1 cellular context compared by ENCODE assay signal in the genomic region with DNA sequence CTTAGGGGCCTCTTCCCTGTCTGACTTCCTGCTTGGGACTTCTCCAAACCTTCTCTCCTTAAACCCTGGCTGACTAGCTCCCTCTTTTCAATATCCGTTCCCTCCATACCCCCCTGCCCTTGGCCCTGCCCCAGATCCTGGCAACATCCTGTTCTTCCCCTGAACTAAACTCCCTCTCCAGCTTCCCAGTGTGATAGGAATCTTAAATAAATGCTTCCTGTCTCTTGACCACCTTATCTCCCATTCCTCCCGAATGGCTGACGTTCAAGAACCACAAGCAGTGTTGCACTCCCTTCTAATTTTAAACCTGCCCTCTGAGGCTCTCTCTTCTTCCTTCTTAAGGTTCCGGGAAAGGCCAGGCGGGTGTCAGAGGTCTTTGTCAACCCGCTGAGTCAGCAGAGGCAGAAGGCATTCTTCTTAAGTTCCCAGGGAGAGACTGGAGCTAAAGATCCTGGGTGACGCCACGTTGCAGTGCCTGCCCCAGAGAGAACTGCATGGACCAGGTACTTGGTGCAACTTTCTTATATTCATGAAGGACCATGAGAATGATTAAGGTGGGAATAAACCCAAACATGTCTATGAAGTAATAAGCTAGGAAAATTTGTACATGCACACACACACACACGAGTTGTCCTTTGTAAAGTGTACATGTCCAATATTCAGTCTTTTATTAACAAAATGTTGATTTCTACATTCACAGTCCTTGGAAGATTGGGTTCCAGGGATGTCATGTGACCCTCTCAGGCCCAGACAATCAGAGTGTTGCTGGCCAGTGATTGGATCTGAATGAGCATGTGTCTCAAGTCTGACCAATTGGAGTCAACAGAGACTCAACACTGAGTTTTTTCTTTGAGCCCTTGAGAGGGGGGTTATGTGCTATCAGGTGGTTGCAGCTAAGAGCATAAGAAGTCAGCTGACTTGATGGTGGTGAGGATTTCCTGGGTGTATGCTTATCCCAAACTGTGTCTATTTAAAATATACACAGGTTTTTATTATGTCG.
TF ChIP-seq lines count a peak whose summit lies in the region.

No MANE protein-coding gene starts in this region.

TF ChIP-seq in WTC11, 78 proteins besides CTCF, POLR2A, EP300 and RAD21 (continued from another document):
- TF ChIP-seq, protein P1, sequence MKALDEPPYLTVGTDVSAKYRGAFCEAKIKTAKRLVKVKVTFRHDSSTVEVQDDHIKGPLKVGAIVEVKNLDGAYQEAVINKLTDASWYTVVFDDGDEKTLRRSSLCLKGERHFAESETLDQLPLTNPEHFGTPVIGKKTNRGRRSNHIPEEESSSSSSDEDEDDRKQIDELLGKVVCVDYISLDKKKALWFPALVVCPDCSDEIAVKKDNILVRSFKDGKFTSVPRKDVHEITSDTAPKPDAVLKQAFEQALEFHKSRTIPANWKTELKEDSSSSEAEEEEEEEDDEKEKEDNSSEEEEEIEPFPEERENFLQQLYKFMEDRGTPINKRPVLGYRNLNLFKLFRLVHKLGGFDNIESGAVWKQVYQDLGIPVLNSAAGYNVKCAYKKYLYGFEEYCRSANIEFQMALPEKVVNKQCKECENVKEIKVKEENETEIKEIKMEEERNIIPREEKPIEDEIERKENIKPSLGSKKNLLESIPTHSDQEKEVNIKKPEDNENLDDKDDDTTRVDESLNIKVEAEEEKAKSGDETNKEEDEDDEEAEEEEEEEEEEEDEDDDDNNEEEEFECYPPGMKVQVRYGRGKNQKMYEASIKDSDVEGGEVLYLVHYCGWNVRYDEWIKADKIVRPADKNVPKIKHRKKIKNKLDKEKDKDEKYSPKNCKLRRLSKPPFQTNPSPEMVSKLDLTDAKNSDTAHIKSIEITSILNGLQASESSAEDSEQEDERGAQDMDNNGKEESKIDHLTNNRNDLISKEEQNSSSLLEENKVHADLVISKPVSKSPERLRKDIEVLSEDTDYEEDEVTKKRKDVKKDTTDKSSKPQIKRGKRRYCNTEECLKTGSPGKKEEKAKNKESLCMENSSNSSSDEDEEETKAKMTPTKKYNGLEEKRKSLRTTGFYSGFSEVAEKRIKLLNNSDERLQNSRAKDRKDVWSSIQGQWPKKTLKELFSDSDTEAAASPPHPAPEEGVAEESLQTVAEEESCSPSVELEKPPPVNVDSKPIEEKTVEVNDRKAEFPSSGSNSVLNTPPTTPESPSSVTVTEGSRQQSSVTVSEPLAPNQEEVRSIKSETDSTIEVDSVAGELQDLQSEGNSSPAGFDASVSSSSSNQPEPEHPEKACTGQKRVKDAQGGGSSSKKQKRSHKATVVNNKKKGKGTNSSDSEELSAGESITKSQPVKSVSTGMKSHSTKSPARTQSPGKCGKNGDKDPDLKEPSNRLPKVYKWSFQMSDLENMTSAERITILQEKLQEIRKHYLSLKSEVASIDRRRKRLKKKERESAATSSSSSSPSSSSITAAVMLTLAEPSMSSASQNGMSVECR (CRISPR knock-in tag; IDR thresholded peaks at IDR 0.05; ENCODE audit: borderline replicate concordance) = no peak
- TF ChIP-seq, protein P2, sequence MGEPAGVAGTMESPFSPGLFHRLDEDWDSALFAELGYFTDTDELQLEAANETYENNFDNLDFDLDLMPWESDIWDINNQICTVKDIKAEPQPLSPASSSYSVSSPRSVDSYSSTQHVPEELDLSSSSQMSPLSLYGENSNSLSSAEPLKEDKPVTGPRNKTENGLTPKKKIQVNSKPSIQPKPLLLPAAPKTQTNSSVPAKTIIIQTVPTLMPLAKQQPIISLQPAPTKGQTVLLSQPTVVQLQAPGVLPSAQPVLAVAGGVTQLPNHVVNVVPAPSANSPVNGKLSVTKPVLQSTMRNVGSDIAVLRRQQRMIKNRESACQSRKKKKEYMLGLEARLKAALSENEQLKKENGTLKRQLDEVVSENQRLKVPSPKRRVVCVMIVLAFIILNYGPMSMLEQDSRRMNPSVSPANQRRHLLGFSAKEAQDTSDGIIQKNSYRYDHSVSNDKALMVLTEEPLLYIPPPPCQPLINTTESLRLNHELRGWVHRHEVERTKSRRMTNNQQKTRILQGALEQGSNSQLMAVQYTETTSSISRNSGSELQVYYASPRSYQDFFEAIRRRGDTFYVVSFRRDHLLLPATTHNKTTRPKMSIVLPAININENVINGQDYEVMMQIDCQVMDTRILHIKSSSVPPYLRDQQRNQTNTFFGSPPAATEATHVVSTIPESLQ (CRISPR knock-in tag; IDR thresholded peaks at IDR 0.05) = no peak
